Comparison of ENCODE assay signal across 1 cellular context in the genomic region with DNA sequence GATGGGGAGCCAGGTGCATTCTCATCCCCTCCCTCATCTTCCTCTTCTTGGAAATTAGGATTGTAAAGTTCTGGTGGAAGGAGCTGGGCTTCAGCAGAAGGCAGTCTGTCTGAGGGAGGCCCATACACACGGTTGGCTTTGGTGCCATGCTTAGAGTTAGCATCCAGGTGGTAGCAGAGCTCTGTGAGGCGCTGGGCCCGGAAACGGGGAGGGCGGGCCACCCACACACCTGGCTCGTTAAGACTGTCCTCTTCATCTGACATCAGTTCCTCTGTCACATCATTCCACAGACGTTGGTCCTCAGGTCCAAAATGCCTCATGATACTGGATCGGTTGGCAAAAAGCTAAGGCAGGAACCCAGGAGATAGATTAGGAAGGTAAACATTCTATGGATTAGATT.
TF ChIP-seq lines count a peak whose summit lies in the region.

No MANE protein-coding gene starts in this region.

TF ChIP-seq in HepG2, 621 proteins besides CTCF, POLR2A, EP300 and RAD21:
- TF ChIP-seq THAP9 (CRISPR knock-in tag; IDR thresholded peaks at IDR 0.05; ENCODE audit: borderline replicate concordance): no peak
- no peak for TF ChIP-seq BHLHE40 (IDR thresholded peaks at IDR 0.05; ENCODE audit: low read length)
- no peak for TF ChIP-seq MED8 (CRISPR knock-in tag; IDR thresholded peaks at IDR 0.05; ENCODE audit: insufficient replicate concordance)
- TF ChIP-seq, protein P1, sequence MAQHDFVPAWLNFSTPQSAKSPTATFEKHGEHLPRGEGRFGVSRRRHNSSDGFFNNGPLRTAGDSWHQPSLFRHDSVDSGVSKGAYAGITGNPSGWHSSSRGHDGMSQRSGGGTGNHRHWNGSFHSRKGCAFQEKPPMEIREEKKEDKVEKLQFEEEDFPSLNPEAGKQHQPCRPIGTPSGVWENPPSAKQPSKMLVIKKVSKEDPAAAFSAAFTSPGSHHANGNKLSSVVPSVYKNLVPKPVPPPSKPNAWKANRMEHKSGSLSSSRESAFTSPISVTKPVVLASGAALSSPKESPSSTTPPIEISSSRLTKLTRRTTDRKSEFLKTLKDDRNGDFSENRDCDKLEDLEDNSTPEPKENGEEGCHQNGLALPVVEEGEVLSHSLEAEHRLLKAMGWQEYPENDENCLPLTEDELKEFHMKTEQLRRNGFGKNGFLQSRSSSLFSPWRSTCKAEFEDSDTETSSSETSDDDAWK (CRISPR knock-in tag; IDR thresholded peaks at IDR 0.05): no peak
- no peak for TF ChIP-seq PBX3 (CRISPR knock-in tag; IDR thresholded peaks at IDR 0.05; ENCODE audit: borderline replicate concordance)
- 0 out of 2 replicates have a peak, but pooled peaks have one; percentile 24 for TF ChIP-seq ZNF768 (CRISPR knock-in tag; IDR thresholded peaks at IDR 0.05)
- no peak for TF ChIP-seq ZNF224 (CRISPR knock-in tag; IDR thresholded peaks at IDR 0.05)
- no peak for TF ChIP-seq ZNF557 (CRISPR knock-in tag; IDR thresholded peaks at IDR 0.05)
- TF ChIP-seq, protein P2, sequence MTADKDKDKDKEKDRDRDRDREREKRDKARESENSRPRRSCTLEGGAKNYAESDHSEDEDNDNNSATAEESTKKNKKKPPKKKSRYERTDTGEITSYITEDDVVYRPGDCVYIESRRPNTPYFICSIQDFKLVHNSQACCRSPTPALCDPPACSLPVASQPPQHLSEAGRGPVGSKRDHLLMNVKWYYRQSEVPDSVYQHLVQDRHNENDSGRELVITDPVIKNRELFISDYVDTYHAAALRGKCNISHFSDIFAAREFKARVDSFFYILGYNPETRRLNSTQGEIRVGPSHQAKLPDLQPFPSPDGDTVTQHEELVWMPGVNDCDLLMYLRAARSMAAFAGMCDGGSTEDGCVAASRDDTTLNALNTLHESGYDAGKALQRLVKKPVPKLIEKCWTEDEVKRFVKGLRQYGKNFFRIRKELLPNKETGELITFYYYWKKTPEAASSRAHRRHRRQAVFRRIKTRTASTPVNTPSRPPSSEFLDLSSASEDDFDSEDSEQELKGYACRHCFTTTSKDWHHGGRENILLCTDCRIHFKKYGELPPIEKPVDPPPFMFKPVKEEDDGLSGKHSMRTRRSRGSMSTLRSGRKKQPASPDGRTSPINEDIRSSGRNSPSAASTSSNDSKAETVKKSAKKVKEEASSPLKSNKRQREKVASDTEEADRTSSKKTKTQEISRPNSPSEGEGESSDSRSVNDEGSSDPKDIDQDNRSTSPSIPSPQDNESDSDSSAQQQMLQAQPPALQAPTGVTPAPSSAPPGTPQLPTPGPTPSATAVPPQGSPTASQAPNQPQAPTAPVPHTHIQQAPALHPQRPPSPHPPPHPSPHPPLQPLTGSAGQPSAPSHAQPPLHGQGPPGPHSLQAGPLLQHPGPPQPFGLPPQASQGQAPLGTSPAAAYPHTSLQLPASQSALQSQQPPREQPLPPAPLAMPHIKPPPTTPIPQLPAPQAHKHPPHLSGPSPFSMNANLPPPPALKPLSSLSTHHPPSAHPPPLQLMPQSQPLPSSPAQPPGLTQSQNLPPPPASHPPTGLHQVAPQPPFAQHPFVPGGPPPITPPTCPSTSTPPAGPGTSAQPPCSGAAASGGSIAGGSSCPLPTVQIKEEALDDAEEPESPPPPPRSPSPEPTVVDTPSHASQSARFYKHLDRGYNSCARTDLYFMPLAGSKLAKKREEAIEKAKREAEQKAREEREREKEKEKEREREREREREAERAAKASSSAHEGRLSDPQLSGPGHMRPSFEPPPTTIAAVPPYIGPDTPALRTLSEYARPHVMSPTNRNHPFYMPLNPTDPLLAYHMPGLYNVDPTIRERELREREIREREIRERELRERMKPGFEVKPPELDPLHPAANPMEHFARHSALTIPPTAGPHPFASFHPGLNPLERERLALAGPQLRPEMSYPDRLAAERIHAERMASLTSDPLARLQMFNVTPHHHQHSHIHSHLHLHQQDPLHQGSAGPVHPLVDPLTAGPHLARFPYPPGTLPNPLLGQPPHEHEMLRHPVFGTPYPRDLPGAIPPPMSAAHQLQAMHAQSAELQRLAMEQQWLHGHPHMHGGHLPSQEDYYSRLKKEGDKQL (CRISPR knock-in tag; IDR thresholded peaks at IDR 0.05; ENCODE audit: low read depth): no peak
- no peak for TF ChIP-seq ZNF713 (CRISPR knock-in tag; IDR thresholded peaks at IDR 0.05)
- peak; percentile 48; the same call in 1 of the 2 replicates for TF ChIP-seq ZNF253 (CRISPR knock-in tag; IDR thresholded peaks at IDR 0.05; ENCODE audit: borderline replicate concordance)
- TF ChIP-seq ZSCAN31 (CRISPR knock-in tag; IDR thresholded peaks at IDR 0.05; ENCODE audit: low read depth): no peak
